ENCODE assay signal across 6 cellular contexts in the genomic region with DNA sequence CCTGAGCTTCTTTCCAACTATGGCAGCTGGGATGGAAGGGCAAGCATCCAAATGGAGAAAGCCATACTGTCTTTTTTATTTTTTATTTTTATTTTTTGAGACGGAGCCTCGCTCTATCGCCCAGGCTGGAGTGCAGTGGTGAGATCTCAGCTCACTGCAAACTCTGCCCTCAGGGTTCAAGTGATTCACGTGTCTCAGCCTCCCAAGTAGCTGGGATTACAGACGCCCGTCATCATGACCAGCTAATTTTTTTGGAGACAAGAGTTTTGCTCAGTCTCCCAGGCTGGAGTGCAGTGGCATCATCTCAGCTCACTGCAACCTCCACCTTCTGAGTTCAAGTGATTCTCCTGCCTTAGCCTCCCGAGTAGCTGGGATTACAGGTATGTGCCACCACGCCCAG. TPM values are rescaled to one million over a fixed set of nuclear protein-coding genes. Genes with fewer than 3 reads are reported as not detected.
DNase-seq lines count a peak whose midpoint lies in the region; ATAC-seq, FAIRE-seq and TF ChIP-seq lines count a peak whose summit lies in the region.
"Not testable (repeated sequence)": the region's sequence is repeated elsewhere in the genome, so short reads cannot be mapped to it uniquely, and the experiment has no call there.

No MANE protein-coding gene starts in this region.

- in situ Hi-C loops in HepG2 (cut with HindIII; ENCODE audit: extremely low pct_ligation_motif_present, low pct_unique_long_range_greater_than_20kb) = not testable (repeated sequence)

- H3K79me1 ChIP-seq in neuronal stem cell (ENCODE audit: low read depth, low read length) = not testable (repeated sequence)

- not testable (repeated sequence) for H2BK12ac ChIP-seq in neuronal stem cell (ENCODE audit: low read length)

- TF ChIP-seq RAD21 in HepG2 (CRISPR knock-in tag; IDR thresholded peaks at IDR 0.05) = not testable (repeated sequence)

- H4K8ac ChIP-seq in neuronal stem cell (ENCODE audit: low read depth, low read length) = not testable (repeated sequence)

- H3K4me1 Mint-ChIP-seq in GM23338, brain: not testable (repeated sequence)
- peaks cover 28% of the 10 kb centered on the region for H3K4me1 Mint-ChIP-seq in T-helper 2 cell treated with Interferon-gamma antibody and Interleukin-4, amounts not matched to agents 5 μg/mL and 100 μg/mL, for 36 hours (ENCODE audit: low read depth)

- TF ChIP-seq POLR2A in HepG2 (IDR thresholded peaks at IDR 0.05; ENCODE audit: insufficient read depth in 1 of 2, low read depth in 2 of 2, low read length in 2 of 2) = not testable (repeated sequence)

- not testable (repeated sequence) for H3K9ac ChIP-seq in HepG2 (ENCODE audit: insufficient read depth, low read depth, low read length); neuronal stem cell (ENCODE audit: low read depth, low read length, poor library complexity)

- POLR2A ChIA-PET in HepG2 (lab: Yijun Ruan, JAX) = interaction anchor here (0.7 to 1.9 kb wide), 3 partner anchors 14 to 133 kb away, joined by 3 to 4 read pairs (median 3); a partner anchor contains a TSS

- not testable (repeated sequence) for H3K4me1 ChIP-seq in GM23338 (ENCODE audit: insufficient read depth); neuronal stem cell (ENCODE audit: control insufficient read depth in 2 of 2, insufficient read depth in 1 of 2, low read depth in 1 of 2, low read length in 2 of 2)
- H3K4me1 ChIP-seq in HepG2 (ENCODE audit: insufficient read depth, low read length) = peaks cover 29% of the 10 kb centered on the region

- intact Hi-C loops in HepG2 (cut with micrococcal nuclease; ENCODE audit: unreplicated experiment) = not testable (repeated sequence)

- H3K18ac ChIP-seq in neuronal stem cell (ENCODE audit: low read length) = peak overlapping the region; percentile 38

- H3K9me2 ChIP-seq in GM23338 (ENCODE audit: insufficient read depth) = not testable (repeated sequence)

- not testable (repeated sequence) for H4K20me1 ChIP-seq in GM23338 (replicated peaks; ENCODE audit: insufficient read depth); HepG2 (ENCODE audit: insufficient read depth, low read length)

- H3K27me3 ChIP-seq in GM23338 (ENCODE audit: insufficient read depth); HepG2 (ENCODE audit: control insufficient read depth in 1 of 2, insufficient read depth in 2 of 2, low read length in 2 of 2); neuronal stem cell (ENCODE audit: control insufficient read depth in 3 of 3, insufficient read depth in 3 of 3, low read depth in 1 of 3, low read length in 3 of 3): not testable (repeated sequence)

- H3K27ac ChIP-seq in GM23338 (ENCODE audit: low read depth); HepG2 (ENCODE audit: extremely low read length, insufficient read depth, low read length); neuronal stem cell (replicated peaks; ENCODE audit: low read length): not testable (repeated sequence)

- BruUV-seq in HepG2 (replicated peaks; lab: Mats Ljungman, UMichigan) = not testable (repeated sequence)

- H3K4ac ChIP-seq in neuronal stem cell (ENCODE audit: low read length) = not testable (repeated sequence)

- TF ChIP-seq CTCF in GM23338 (conservative IDR thresholded peaks at IDR 0.05; ENCODE audit: low read depth in 2 of 2); brain (conservative IDR thresholded peaks at IDR 0.05); HepG2 (CRISPR knock-in tag; IDR thresholded peaks at IDR 0.05): not testable (repeated sequence)

- not testable (repeated sequence) for H3K4me3 ChIP-seq in GM23338; HepG2 (replicated peaks in 1 of 3; ENCODE audit: insufficient read depth in 1 of 3, low read depth in 2 of 3, low read length in 3 of 3); neuronal stem cell (ENCODE audit: low read length in 2 of 2)

- not testable (repeated sequence) for H3K23ac ChIP-seq in neuronal stem cell (ENCODE audit: low read depth, low read length, poor library complexity)

- not testable (repeated sequence) for H3K27me3 Mint-ChIP-seq in GM23338 (ENCODE audit: insufficient read depth, low read depth, poor library complexity); T-helper 2 cell treated with Interferon-gamma antibody and Interleukin-4, amounts not matched to agents 5 μg/mL and 100 μg/mL, for 36 hours (ENCODE audit: low read depth); brain

- H3K79me2 ChIP-seq in GM23338 (replicated peaks; ENCODE audit: insufficient read depth); HepG2 (ENCODE audit: insufficient read depth, low read length): not testable (repeated sequence)

- not testable (repeated sequence) for H3K14ac ChIP-seq in neuronal stem cell (ENCODE audit: low read length)

- not testable (repeated sequence) for H3K4me2 ChIP-seq in GM23338; HepG2 (ENCODE audit: low read depth, low read length); neuronal stem cell (ENCODE audit: insufficient read depth, low read length, poor library complexity, severe bottlenecking)

- not testable (repeated sequence) for H3K27ac Mint-ChIP-seq in GM23338
- peak overlapping the region; percentile 49 for H3K27ac Mint-ChIP-seq in T-helper 2 cell treated with Interferon-gamma antibody and Interleukin-4, amounts not matched to agents 5 μg/mL and 100 μg/mL, for 36 hours
- peak overlapping the region in 4 of 5 experiments; percentile 29 to 80 (median 70) for H3K27ac Mint-ChIP-seq in brain

- peak overlapping the region; percentile 92; the same call in 1 of the 2 replicates for H2AFZ ChIP-seq in GM23338
- not testable (repeated sequence) for H2AFZ ChIP-seq in HepG2 (ENCODE audit: low read length)
- peak overlapping the region; percentile 29 for H2AFZ ChIP-seq in neuronal stem cell (ENCODE audit: low read length)

- H2BK120ac ChIP-seq in neuronal stem cell (ENCODE audit: low read depth, low read length) = not testable (repeated sequence)

- not testable (repeated sequence) for H3K36me3 ChIP-seq in GM23338 (ENCODE audit: insufficient read depth); HepG2 (replicated peaks in 1 of 2; ENCODE audit: control insufficient read depth in 1 of 2, insufficient read depth in 2 of 2, low read length in 2 of 2); neuronal stem cell (replicated peaks in 1 of 2; ENCODE audit: control insufficient read depth in 2 of 2, insufficient read depth in 2 of 2, low read length in 2 of 2)

- ATAC-seq in GM23338, HepG2: not testable (repeated sequence)

- not testable (repeated sequence) for H2BK15ac ChIP-seq in neuronal stem cell (ENCODE audit: low read length)

- not testable (repeated sequence) for TF ChIP-seq EP300 in HepG2 (IDR thresholded peaks at IDR 0.05; ENCODE audit: low read depth in 2 of 2, low read length in 2 of 2); HepG2 (CRISPR knock-in tag; IDR thresholded peaks at IDR 0.05; ENCODE audit: borderline replicate concordance)

- H3K4me3 Mint-ChIP-seq in GM23338; T-helper 2 cell treated with Interferon-gamma antibody and Interleukin-4, amounts not matched to agents 5 μg/mL and 100 μg/mL, for 36 hours: not testable (repeated sequence)
- peak overlapping the region in 1 of 5 experiments; percentile 41 for H3K4me3 Mint-ChIP-seq in brain

- not testable (repeated sequence) for DNase-seq in GM23338 (ENCODE audit: low spot score); T-helper 2 cell treated with Interferon-gamma antibody and Interleukin-4, amounts not matched to agents 5 μg/mL and 100 μg/mL, for 36 hours (ENCODE audit: low spot score); HepG2 (ENCODE audit: low spot score); neuronal stem cell (ENCODE audit: low spot score)
- peak; percentile 63 for DNase-seq in NCI-H446 treated with DMSO at 0.1 percent for 48 hours (lab: John Stamatoyannopoulos, UW)

- H2BK5ac ChIP-seq in neuronal stem cell (ENCODE audit: low read length) = not testable (repeated sequence)

- not testable (repeated sequence) for H3F3A ChIP-seq in GM23338 (replicated peaks; ENCODE audit: low read depth)

- not testable (repeated sequence) for H2AK5ac ChIP-seq in neuronal stem cell (ENCODE audit: low read depth, low read length)

- WGBS in HepG2 (ENCODE audit: low lambda C conversion rate) = 76% methylated on average over 8 of the region's 8 CpGs
- no CpG with 5 or more reads among the region's 8 CpGs for WGBS in neuronal stem cell (ENCODE audit: extremely low coverage in 2 of 2, insufficient read length in 2 of 2, insufficient replicate concordance in 1 of 2), 2 donors

- H3K36me3 Mint-ChIP-seq in GM23338 (ENCODE audit: low read depth); T-helper 2 cell treated with Interferon-gamma antibody and Interleukin-4, amounts not matched to agents 5 μg/mL and 100 μg/mL, for 36 hours (ENCODE audit: low read depth); brain: not testable (repeated sequence)

- CTCF ChIA-PET in HepG2 (lab: Yijun Ruan, JAX; ENCODE audit: low intra/inter-chr PET ratio, low total read pairs) = not testable (repeated sequence)

- H4K91ac ChIP-seq in neuronal stem cell (ENCODE audit: low read depth, low read length, poor library complexity) = not testable (repeated sequence)

- not testable (repeated sequence) for H3K9me3 Mint-ChIP-seq in GM23338; T-helper 2 cell treated with Interferon-gamma antibody and Interleukin-4, amounts not matched to agents 5 μg/mL and 100 μg/mL, for 36 hours; brain

- FAIRE-seq in HepG2 (lab: Jason Lieb, UNC) = not testable (repeated sequence)

- not testable (repeated sequence) for H3K9me3 ChIP-seq in HepG2 (ENCODE audit: low read length); neuronal stem cell (replicated peaks in 1 of 2; ENCODE audit: control insufficient read depth in 2 of 2, insufficient read depth in 1 of 2, low read depth in 1 of 2, low read length in 2 of 2)

RNA-seq across cellular contexts. Expression of a gene that starts 29.0 kb away (rescaled TPM):
- total RNA-seq in GM23338 (2014; rRNA removed; shearing (Covaris generic)) = 6.4 and 7.0 TPM in 2 replicates
- 2.6 and 4.4 TPM in 2 replicates for polyA plus RNA-seq in GM23338 (2016; fragmentation: Nextera tagmentation; extraction: Ambion mirVana)
- polyA plus RNA-seq in brain (ENCODE audit: insufficient read depth, low read depth, low replicate concordance) = 5.4 TPM
- total RNA-seq in HepG2 (2016; rRNA removed; fragmentation: Illumina TruSeq; extraction: Trizol) = 2.6 and 7.4 TPM in 2 replicates
- total RNA-seq in HepG2 (2016; cell fraction: cytosol; rRNA removed; fragmentation: Illumina TruSeq; extraction: Trizol; ENCODE audit: low read depth) = 1.6 TPM in 2 replicates
- total RNA-seq in HepG2 (2016; cell fraction: insoluble cytoplasmic fraction; rRNA removed; fragmentation: Illumina TruSeq; extraction: Trizol) = 2.1 and 7.4 TPM in 2 replicates
- total RNA-seq in HepG2 (2016; cell fraction: membrane; rRNA removed; fragmentation: Illumina TruSeq; extraction: Trizol) = 2.2 and 2.6 TPM in 2 replicates
- 13.8 and 19.0 TPM in 2 replicates for total RNA-seq in HepG2 (2016; cell fraction: nucleus; rRNA removed; fragmentation: Illumina TruSeq; extraction: Trizol)
- 4.1 and 4.7 TPM in 2 replicates for polyA plus RNA-seq in HepG2 (2011; rRNA removed)
- 1.4 and 1.8 TPM in 2 replicates for polyA plus RNA-seq in HepG2 (2011; cell fraction: cytosol; rRNA removed)
- 17.3 and 20.8 TPM in 2 replicates for polyA plus RNA-seq in HepG2 (2011; cell fraction: nucleus; rRNA removed)
- polyA plus RNA-seq in HepG2 (2012) = 5.9 and 6.1 TPM in 2 replicates
- polyA plus RNA-seq in HepG2 (2016; cell fraction: cytosol; fragmentation: Illumina TruSeq; extraction: Trizol; ENCODE audit: low read depth) = 0.68 and 0.75 TPM in 2 replicates
- polyA plus RNA-seq in HepG2 (2016; cell fraction: insoluble cytoplasmic fraction; fragmentation: Illumina TruSeq; extraction: Trizol; ENCODE audit: low read depth) = 1.7 and 2.2 TPM in 2 replicates
- 1.2 and 1.5 TPM in 2 replicates for polyA plus RNA-seq in HepG2 (2016; cell fraction: membrane; fragmentation: Illumina TruSeq; extraction: Trizol; ENCODE audit: low read depth)
- polyA plus RNA-seq in HepG2 (2016; cell fraction: nucleus; fragmentation: Illumina TruSeq; extraction: Trizol; ENCODE audit: insufficient read depth, low read depth) = 21.2 and 22.1 TPM in 2 replicates
- 25.8 and 28.2 TPM in 2 replicates for polyA minus RNA-seq in HepG2 (2011; rRNA and poly(A)+ RNA removed; ENCODE audit: low replicate concordance)
- polyA minus RNA-seq in HepG2 (2011; cell fraction: cytosol; rRNA and poly(A)+ RNA removed) = 0.88 and 2.2 TPM in 2 replicates
- polyA minus RNA-seq in HepG2 (2011; cell fraction: nucleus; rRNA and poly(A)+ RNA removed) = 26.4 and 27.8 TPM in 2 replicates
- polyA plus RNA-seq in neuronal stem cell (2013, experiment 1 of 2) = 2.9 TPM
- 2.7 TPM for polyA plus RNA-seq in neuronal stem cell (2013, experiment 2 of 2)
